In genomic region chr4:102601586-102602227, GRCh38 we compare ENCODE assay signal across 19 cellular contexts.
DNase-seq lines count a peak whose midpoint lies in the region; ATAC-seq and TF ChIP-seq lines count a peak whose summit lies in the region.
"Had no signal": no experiment of that assay in that cellular context is flagged by ENCODE, and none has a peak within 500 bp of the region (broad histone marks: within the 10 kb centered on the region; RNA-seq: fewer than 3 reads in every experiment).

No MANE protein-coding gene starts in this region.

- TF ChIP-seq CTCF in WTC11 (IDR thresholded peaks at IDR 0.05) (no peak), vagina (IDR thresholded peaks at IDR 0.05) (no peak)

- no peaks in the 10 kb centered on the region for H3K27me3 Mint-ChIP-seq in activated naive CD4-positive, alpha-beta T cell treated with anti-CD3 and anti-CD28 coated beads, Interleukin-2, amount 50 U/mL, for 24 hours
- no peaks in the 10 kb centered on the region for H3K27me3 Mint-ChIP-seq in WTC11 (ENCODE audit: low read depth)
- no peaks in the 10 kb centered on the region for H3K27me3 Mint-ChIP-seq in stimulated activated memory B cell treated with anti-CD40 and anti-IgM and Interleukin-4, amounts not matched to agents 10 μg/mL and 1 μg/mL and 100 μg/mL, for 72 hours

- no peaks in the 10 kb centered on the region for H3K9me3 ChIP-seq in vagina
- H3K9me3 ChIP-seq: A549 had no signal

- POLR2A ChIA-PET in WTC11 (lab: Charles Lee), result no interaction called here

- no peak for ATAC-seq in activated naive CD4-positive, alpha-beta T cell treated with anti-CD3 and anti-CD28 coated beads, Interleukin-2, amount 50 U/mL, for 72 hours
- ATAC-seq in WTC11, result no peak
- no peak for ATAC-seq in stimulated activated memory B cell treated with anti-CD40 and anti-IgM and Interleukin-4, amounts not matched to agents 10 μg/mL and 1 μg/mL and 100 μg/mL, for 72 hours
- ATAC-seq: A549 had no signal

- peaks cover 0 to 50% of the 10 kb centered on the region in 2 donors for H3K36me3 ChIP-seq in vagina

- peak overlapping the region; percentile 63 for H3K27ac Mint-ChIP-seq in activated naive CD4-positive, alpha-beta T cell treated with anti-CD3 and anti-CD28 coated beads, Interleukin-2, amount 50 U/mL, for 24 hours
- H3K27ac Mint-ChIP-seq in activated naive CD4-positive, alpha-beta T cell treated with anti-CD3 and anti-CD28 coated beads, Interleukin-2, amount 50 U/mL, for 72 hours, result no peak overlapping the region
- H3K27ac Mint-ChIP-seq in WTC11, result peak overlapping the region; percentile 42; the same call in 1 of the 2 replicates
- peak overlapping the region; percentile 94 for H3K27ac Mint-ChIP-seq in stimulated activated memory B cell treated with anti-CD40 and anti-IgM and Interleukin-4, amounts not matched to agents 10 μg/mL and 1 μg/mL and 100 μg/mL, for 72 hours

- no peak overlapping the region for H3K27ac ChIP-seq in vagina
- H3K27ac ChIP-seq: A549, PC-9, RWPE1 had no signal

- TF ChIP-seq POLR2A in vagina (IDR thresholded peaks at IDR 0.05), result no peak

- peaks cover 56% of the 10 kb centered on the region for H3K36me3 Mint-ChIP-seq in activated naive CD4-positive, alpha-beta T cell treated with anti-CD3 and anti-CD28 coated beads, Interleukin-2, amount 50 U/mL, for 24 hours
- H3K36me3 Mint-ChIP-seq in activated naive CD4-positive, alpha-beta T cell treated with anti-CD3 and anti-CD28 coated beads, Interleukin-2, amount 50 U/mL, for 72 hours, result peaks cover 41 to 64% of the 10 kb centered on the region in 2 donors
- no peaks in the 10 kb centered on the region for H3K36me3 Mint-ChIP-seq in WTC11
- peaks cover 75% of the 10 kb centered on the region for H3K36me3 Mint-ChIP-seq in stimulated activated memory B cell treated with anti-CD40 and anti-IgM and Interleukin-4, amounts not matched to agents 10 μg/mL and 1 μg/mL and 100 μg/mL, for 72 hours

- no peak overlapping the region for H3K4me3 Mint-ChIP-seq in activated naive CD4-positive, alpha-beta T cell treated with anti-CD3 and anti-CD28 coated beads, Interleukin-2, amount 50 U/mL, for 24 hours
- no peak overlapping the region for H3K4me3 Mint-ChIP-seq in WTC11
- H3K4me3 Mint-ChIP-seq in stimulated activated memory B cell treated with anti-CD40 and anti-IgM and Interleukin-4, amounts not matched to agents 10 μg/mL and 1 μg/mL and 100 μg/mL, for 72 hours, result no peak overlapping the region

- CTCF ChIA-PET in WTC11 (lab: Charles Lee), result no interaction called here

- no peaks in the 10 kb centered on the region for H3K9me3 Mint-ChIP-seq in activated naive CD4-positive, alpha-beta T cell treated with anti-CD3 and anti-CD28 coated beads, Interleukin-2, amount 50 U/mL, for 24 hours
- H3K9me3 Mint-ChIP-seq in activated naive CD4-positive, alpha-beta T cell treated with anti-CD3 and anti-CD28 coated beads, Interleukin-2, amount 50 U/mL, for 72 hours, result no peaks in the 10 kb centered on the region
- no peaks in the 10 kb centered on the region for H3K9me3 Mint-ChIP-seq in WTC11
- H3K9me3 Mint-ChIP-seq in stimulated activated memory B cell treated with anti-CD40 and anti-IgM and Interleukin-4, amounts not matched to agents 10 μg/mL and 1 μg/mL and 100 μg/mL, for 72 hours, result no peaks in the 10 kb centered on the region

- H3K4me1 Mint-ChIP-seq in activated naive CD4-positive, alpha-beta T cell treated with anti-CD3 and anti-CD28 coated beads, Interleukin-2, amount 50 U/mL, for 24 hours, result peaks cover 64% of the 10 kb centered on the region
- H3K4me1 Mint-ChIP-seq in WTC11, result no peaks in the 10 kb centered on the region
- H3K4me1 Mint-ChIP-seq in stimulated activated memory B cell treated with anti-CD40 and anti-IgM and Interleukin-4, amounts not matched to agents 10 μg/mL and 1 μg/mL and 100 μg/mL, for 72 hours, result peaks cover 29% of the 10 kb centered on the region

- DNase-seq in activated naive CD4-positive, alpha-beta T cell treated with anti-CD3 and anti-CD28 coated beads, Interleukin-2, amount 50 U/mL, for 72 hours (ENCODE audit: low spot score in 2 of 2), result no peak
- DNase-seq in WTC11 (ENCODE audit: low spot score) (no peak), kidney tubule cell (ENCODE audit: low spot score) (peak; percentile 55), NCI-H446 (lab: John Stamatoyannopoulos, UW) (no peak), vagina (ENCODE audit: extremely low spot score in 2 of 2) (no peak), CD1c-positive myeloid dendritic cell (ENCODE audit: extremely low spot score) (no peak)
- DNase-seq: C1 segment of cervical spinal cord, DMS79, KG1, MV-4-11, NCI-H1694 treated with DMSO at 0.1 percent for 48 hours, NCI-H2107, NCI-H510A treated with DMSO at 0.1 percent for 48 hours, NCI-H774, PC-9 had no signal

- H3K4me1 ChIP-seq in vagina, result peaks cover 14% of the 10 kb centered on the region

- intact Hi-C loops in vagina (cut with DNase I), result no loop called here

- no peak overlapping the region for H3K4me3 ChIP-seq in vagina
- H3K4me3 ChIP-seq: A549, PC-9 had no signal

- H3K27me3 ChIP-seq in vagina, result no peaks in the 10 kb centered on the region

TF ChIP-seq in WTC11, 78 proteins besides CTCF, POLR2A, EP300 and RAD21 (continues in another document):
- TF ChIP-seq IRF2 (CRISPR knock-in tag; IDR thresholded peaks at IDR 0.05; ENCODE audit: borderline replicate concordance, low read depth), result no peak
- no peak for TF ChIP-seq HMGXB4 (CRISPR knock-in tag; IDR thresholded peaks at IDR 0.05)
- no peak for TF ChIP-seq AR (CRISPR knock-in tag; IDR thresholded peaks at IDR 0.05)
- TF ChIP-seq TCF7 (CRISPR knock-in tag; IDR thresholded peaks at IDR 0.05; ENCODE audit: low read depth), result no peak
- no peak for TF ChIP-seq ATF3 (CRISPR knock-in tag; conservative IDR thresholded peaks at IDR 0.05)
- no peak for TF ChIP-seq SP1 (CRISPR knock-in tag; conservative IDR thresholded peaks at IDR 0.05)
- no peak for TF ChIP-seq NR3C1 (CRISPR knock-in tag; conservative IDR thresholded peaks at IDR 0.05; ENCODE audit: low read depth)
- TF ChIP-seq EMX1 (CRISPR knock-in tag; IDR thresholded peaks at IDR 0.05), result no peak
- TF ChIP-seq ZNF121 (CRISPR knock-in tag; IDR thresholded peaks at IDR 0.05), result no peak
- TF ChIP-seq ZNF138 (CRISPR knock-in tag; conservative IDR thresholded peaks at IDR 0.05), result no peak
- no peak for TF ChIP-seq ZNF512 (CRISPR knock-in tag; IDR thresholded peaks at IDR 0.05; ENCODE audit: borderline replicate concordance)

Comparison
In these comparisons a context has a peak if more than half of its experiments do, and no peak if none do; other contexts are left out.
1. H3K27ac Mint-ChIP-seq: peak in activated naive CD4-positive, alpha-beta T cell treated with anti-CD3 and anti-CD28 coated beads, Interleukin-2, amount 50 U/mL, for 24 hours (single experiment), WTC11 (single experiment) and stimulated activated memory B cell treated with anti-CD40 and anti-IgM and Interleukin-4, amounts not matched to agents 10 μg/mL and 1 μg/mL and 100 μg/mL, for 72 hours (single experiment); none in activated naive CD4-positive, alpha-beta T cell treated with anti-CD3 and anti-CD28 coated beads, Interleukin-2, amount 50 U/mL, for 72 hours (0 of 2).